Comparison of ENCODE assay signal across 8 cellular contexts in genomic region chr13:23578411-23579071, GRCh38. TPM values are rescaled to one million over a fixed set of nuclear protein-coding genes. Genes with fewer than 3 reads are reported as not detected.
DNase-seq lines count a peak whose midpoint lies in the region; ATAC-seq, FAIRE-seq and TF ChIP-seq lines count a peak whose summit lies in the region.

No MANE protein-coding gene starts in this region.

- H4K20me1 ChIP-seq in Loucy (ENCODE audit: insufficient read depth, low read length, poor library complexity, severe bottlenecking) (no peaks in the 10 kb centered on the region), smooth muscle cell (ENCODE audit: low read depth) (peaks cover 3% of the 10 kb centered on the region)

- H2AFZ ChIP-seq in Loucy (ENCODE audit: low read length) (peak overlapping the region; percentile 95), smooth muscle cell (ENCODE audit: low read depth) (peak overlapping the region; percentile 82)

- ATAC-seq in body of pancreas, result peak; percentile 78

- FAIRE-seq in H54 (lab: Jason Lieb, UNC), result no peak

- intact Hi-C loops in body of pancreas (cut with DNase I), result no loop called here

- WGBS in body of pancreas, 2 donors, result 6 to 22% methylated on average over 11 to 42 of the region's 42 CpGs
- 9% methylated on average over 41 of the region's 42 CpGs for WGBS in smooth muscle cell (ENCODE audit: low lambda C conversion rate)

- TF ChIP-seq CTCF in GM06990 (IDR thresholded peaks at IDR 0.05; ENCODE audit: insufficient read depth, low read length, poor library complexity, severe bottlenecking), result peak; percentile 80
- peak; percentile 58 for TF ChIP-seq CTCF in Loucy (conservative IDR thresholded peaks at IDR 0.05; ENCODE audit: low read length)
- peak; percentile 41 to 81 (median 63) for TF ChIP-seq CTCF in body of pancreas (IDR thresholded peaks at IDR 0.05)
- peak; percentile 38 for TF ChIP-seq CTCF in smooth muscle cell (IDR thresholded peaks at IDR 0.05; ENCODE audit: borderline replicate concordance, insufficient read depth, poor library complexity, severe bottlenecking)

- H3K9ac ChIP-seq in Loucy (ENCODE audit: low read depth, low read length, poor library complexity, severe bottlenecking) (peak overlapping the region; percentile 19), smooth muscle cell (ENCODE audit: low read depth) (peak overlapping the region; percentile 49)

- TF ChIP-seq POLR2A in H54 (IDR thresholded peaks at IDR 0.05; ENCODE audit: low read depth, low read length) (no peak), body of pancreas (IDR thresholded peaks at IDR 0.05) (no peak)

- peak; percentile 88 for DNase-seq in GM06990 (ENCODE audit: extremely low read depth, insufficient read length)
- peak; percentile 30 for DNase-seq in H54 (ENCODE audit: insufficient read length, low spot score)
- DNase-seq in T1000 (lab: John Stamatoyannopoulos, UW), result peak; percentile 39
- DNase-seq in body of pancreas, result peak; percentile 83 to 86 (median 84)
- DNase-seq in iPS-NIHi11 (ENCODE audit: low spot score), result peak; percentile 74
- DNase-seq in smooth muscle cell (lab: John Stamatoyannopoulos, UW; ENCODE audit: unreplicated experiment), result peak; percentile 41
- no peak for DNase-seq in superior temporal gyrus (ENCODE audit: extremely low spot score)

- H3K4me3 ChIP-seq in GM06990 (replicated peaks; ENCODE audit: low read depth, low read length), result peak overlapping the region; percentile 84
- H3K4me3 ChIP-seq in Loucy (ENCODE audit: low read length, poor library complexity, severe bottlenecking), result peak overlapping the region; percentile 78
- peak overlapping the region; percentile 80 to 84 for H3K4me3 ChIP-seq in body of pancreas
- H3K4me3 ChIP-seq in smooth muscle cell, result peak overlapping the region; percentile 81

- H3F3A ChIP-seq in Loucy (ENCODE audit: low read depth) (no peaks in the 10 kb centered on the region), smooth muscle cell (ENCODE audit: low read depth) (no peaks in the 10 kb centered on the region)

- H3K4me1 ChIP-seq in Loucy (ENCODE audit: insufficient read depth, low read length, poor library complexity, severe bottlenecking) (peaks cover 4% of the 10 kb centered on the region), body of pancreas (peaks cover 15% of the 10 kb centered on the region), smooth muscle cell (ENCODE audit: low read depth) (peaks cover 5% of the 10 kb centered on the region)

- H3K9me3 ChIP-seq in Loucy (ENCODE audit: insufficient read depth, low read depth, low read length) (no peaks in the 10 kb centered on the region), body of pancreas (no peaks in the 10 kb centered on the region), smooth muscle cell (replicated peaks; ENCODE audit: low read depth) (no peaks in the 10 kb centered on the region)

- H3K27me3 ChIP-seq in GM06990 (replicated peaks; ENCODE audit: control insufficient read depth, insufficient read depth, low read length), result no peaks in the 10 kb centered on the region
- H3K27me3 ChIP-seq in Loucy (ENCODE audit: insufficient read depth, low read length, poor library complexity, severe bottlenecking), result peaks cover 28% of the 10 kb centered on the region
- H3K27me3 ChIP-seq in body of pancreas, result no peaks in the 10 kb centered on the region
- H3K27me3 ChIP-seq in smooth muscle cell (ENCODE audit: low read depth), result no peaks in the 10 kb centered on the region

- H3K79me2 ChIP-seq in Loucy (ENCODE audit: insufficient read depth, low read length) (no peaks in the 10 kb centered on the region), smooth muscle cell (ENCODE audit: low read depth) (peaks cover 58% of the 10 kb centered on the region)

- H3K27ac ChIP-seq in body of pancreas (peak overlapping the region; percentile 85 to 94 (median 89)), smooth muscle cell (ENCODE audit: low read depth) (peak overlapping the region; percentile 33)

- H3K9me2 ChIP-seq in Loucy (replicated peaks; ENCODE audit: low read depth, low read length), result no peaks in the 10 kb centered on the region

- H3K36me3 ChIP-seq in GM06990 (ENCODE audit: control insufficient read depth, insufficient read depth, low read length), result no peaks in the 10 kb centered on the region
- no peaks in the 10 kb centered on the region for H3K36me3 ChIP-seq in Loucy (ENCODE audit: insufficient read depth, low read length)
- no peaks in the 10 kb centered on the region for H3K36me3 ChIP-seq in body of pancreas (replicated peaks in 1 of 2; ENCODE audit: insufficient read depth in 1 of 2, low read depth in 2 of 2)
- no peaks in the 10 kb centered on the region for H3K36me3 ChIP-seq in smooth muscle cell (ENCODE audit: low read depth)

- H3K4me2 ChIP-seq in Loucy (ENCODE audit: low read depth, low read length, poor library complexity, severe bottlenecking), result peak overlapping the region; percentile 69
- peak overlapping the region; percentile 97 for H3K4me2 ChIP-seq in smooth muscle cell

RNA-seq across cellular contexts. Expression of gene TNFRSF19, which starts 8.3 kb away (rescaled TPM):
- total RNA-seq in body of pancreas (1 to 10 TPM; 5.4 to 6.9 TPM), smooth muscle cell (34.3 and 38.8 TPM in 2 replicates)
- polyA plus RNA-seq in smooth muscle cell, result 15.5 and 24.5 TPM in 2 replicates
